Comparison of ENCODE assay signal across 1 cellular context in the genomic region with DNA sequence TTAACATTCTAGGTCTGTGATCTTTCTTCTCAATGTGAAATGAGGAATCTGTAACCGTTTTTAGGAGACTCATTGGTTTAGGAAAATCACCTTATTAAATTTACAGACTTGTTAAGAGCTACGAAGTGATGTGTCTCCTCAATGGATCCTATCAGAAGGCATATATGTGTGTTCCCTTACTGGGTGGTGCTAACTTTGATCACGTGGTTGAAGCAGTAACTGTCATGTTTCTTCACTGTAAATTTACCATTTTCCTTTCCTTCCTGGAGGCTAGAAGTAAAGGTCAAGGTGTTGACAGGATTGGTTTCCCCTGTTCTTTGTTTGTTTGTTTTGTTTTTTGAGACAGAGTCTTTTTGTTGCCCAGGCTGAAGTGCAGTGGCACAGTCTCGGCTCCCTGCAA.
TF ChIP-seq lines count a peak whose summit lies in the region.

No MANE protein-coding gene starts in this region.

TF ChIP-seq in GM23338, 12 proteins besides CTCF, POLR2A, EP300 and RAD21:
- TF ChIP-seq, protein P1, sequence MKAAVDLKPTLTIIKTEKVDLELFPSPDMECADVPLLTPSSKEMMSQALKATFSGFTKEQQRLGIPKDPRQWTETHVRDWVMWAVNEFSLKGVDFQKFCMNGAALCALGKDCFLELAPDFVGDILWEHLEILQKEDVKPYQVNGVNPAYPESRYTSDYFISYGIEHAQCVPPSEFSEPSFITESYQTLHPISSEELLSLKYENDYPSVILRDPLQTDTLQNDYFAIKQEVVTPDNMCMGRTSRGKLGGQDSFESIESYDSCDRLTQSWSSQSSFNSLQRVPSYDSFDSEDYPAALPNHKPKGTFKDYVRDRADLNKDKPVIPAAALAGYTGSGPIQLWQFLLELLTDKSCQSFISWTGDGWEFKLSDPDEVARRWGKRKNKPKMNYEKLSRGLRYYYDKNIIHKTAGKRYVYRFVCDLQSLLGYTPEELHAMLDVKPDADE (IDR thresholded peaks at IDR 0.05) = no peak
- no peak for TF ChIP-seq EZH2 (IDR thresholded peaks at IDR 0.05; ENCODE audit: low read depth, unreplicated experiment)
- no peak for TF ChIP-seq ZNF331 (CRISPR knock-in tag; IDR thresholded peaks at IDR 0.05; ENCODE audit: low read depth)
- no peak for TF ChIP-seq ZNF462 (CRISPR knock-in tag; IDR thresholded peaks at IDR 0.05)
- TF ChIP-seq NANOG (IDR thresholded peaks at IDR 0.05; ENCODE audit: borderline replicate concordance) = no peak
- TF ChIP-seq JUNB (IDR thresholded peaks at IDR 0.05; ENCODE audit: unreplicated experiment) = no peak
- TF ChIP-seq STAT1 (IDR thresholded peaks at IDR 0.05; ENCODE audit: unreplicated experiment) = no peak
- TF ChIP-seq ZNF114 (CRISPR knock-in tag; IDR thresholded peaks at IDR 0.05) = no peak
- no peak for TF ChIP-seq CREB1 (CRISPR knock-in tag; IDR thresholded peaks at IDR 0.05; ENCODE audit: low read depth)
- TF ChIP-seq REST (IDR thresholded peaks at IDR 0.05; ENCODE audit: unreplicated experiment) = no peak
- TF ChIP-seq POLR2AphosphoS5 (IDR thresholded peaks at IDR 0.05; ENCODE audit: low read depth) = no peak
- TF ChIP-seq EZH2phosphoT487 (IDR thresholded peaks at IDR 0.05; ENCODE audit: unreplicated experiment) = no peak
